In genomic region chr10:99875473-99875872, GRCh38 we compare ENCODE assay signal across 2 cellular contexts.
TF ChIP-seq lines count a peak whose summit lies in the region.

No MANE protein-coding gene starts in this region.

TF ChIP-seq in GM23338, 12 proteins besides CTCF, POLR2A, EP300 and RAD21:
- TF ChIP-seq CREB1 (CRISPR knock-in tag; IDR thresholded peaks at IDR 0.05; ENCODE audit: low read depth) (no peak), ETS1 (IDR thresholded peaks at IDR 0.05) (no peak), EZH2 (IDR thresholded peaks at IDR 0.05; ENCODE audit: low read depth, unreplicated experiment) (no peak), ZNF462 (CRISPR knock-in tag; IDR thresholded peaks at IDR 0.05) (no peak), ZNF114 (CRISPR knock-in tag; IDR thresholded peaks at IDR 0.05) (no peak), EZH2phosphoT487 (IDR thresholded peaks at IDR 0.05; ENCODE audit: unreplicated experiment) (no peak), ZNF331 (CRISPR knock-in tag; IDR thresholded peaks at IDR 0.05; ENCODE audit: low read depth) (no peak), POLR2AphosphoS5 (IDR thresholded peaks at IDR 0.05; ENCODE audit: low read depth) (no peak), NANOG (IDR thresholded peaks at IDR 0.05; ENCODE audit: borderline replicate concordance) (no peak), STAT1 (IDR thresholded peaks at IDR 0.05; ENCODE audit: unreplicated experiment) (no peak), JUNB (IDR thresholded peaks at IDR 0.05; ENCODE audit: unreplicated experiment) (no peak), REST (IDR thresholded peaks at IDR 0.05; ENCODE audit: unreplicated experiment) (no peak)

TF ChIP-seq in IMR-90, 13 proteins besides CTCF, POLR2A, EP300 and RAD21:
- TF ChIP-seq SMC3 (IDR thresholded peaks at IDR 0.05; ENCODE audit: low read depth, low read length) (no peak), MXI1 (IDR thresholded peaks at IDR 0.05; ENCODE audit: borderline replicate concordance, low read depth, low read length) (no peak), BHLHE40 (IDR thresholded peaks at IDR 0.05; ENCODE audit: low read depth, low read length) (no peak), RCOR1 (IDR thresholded peaks at IDR 0.05; ENCODE audit: insufficient replicate concordance, low read length) (no peak)
- TF ChIP-seq, protein P1, sequence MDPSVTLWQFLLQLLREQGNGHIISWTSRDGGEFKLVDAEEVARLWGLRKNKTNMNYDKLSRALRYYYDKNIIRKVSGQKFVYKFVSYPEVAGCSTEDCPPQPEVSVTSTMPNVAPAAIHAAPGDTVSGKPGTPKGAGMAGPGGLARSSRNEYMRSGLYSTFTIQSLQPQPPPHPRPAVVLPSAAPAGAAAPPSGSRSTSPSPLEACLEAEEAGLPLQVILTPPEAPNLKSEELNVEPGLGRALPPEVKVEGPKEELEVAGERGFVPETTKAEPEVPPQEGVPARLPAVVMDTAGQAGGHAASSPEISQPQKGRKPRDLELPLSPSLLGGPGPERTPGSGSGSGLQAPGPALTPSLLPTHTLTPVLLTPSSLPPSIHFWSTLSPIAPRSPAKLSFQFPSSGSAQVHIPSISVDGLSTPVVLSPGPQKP (IDR thresholded peaks at IDR 0.05; ENCODE audit: borderline replicate concordance, low read depth, low read length) = no peak
